7 cellular contexts compared by ENCODE assay signal in genomic region chr20:36645998-36646397, GRCh38. TPM values are rescaled to one million over a fixed set of nuclear protein-coding genes. Genes with fewer than 3 reads are reported as not detected.
DNase-seq lines count a peak whose midpoint lies in the region; ATAC-seq and TF ChIP-seq lines count a peak whose summit lies in the region.

SLA2 (minus strand) TSS chr20:36646196; CDS start chr20:36641335, 4,861 bp downstream.

- 47% methylated on average over 9 of the region's 9 CpGs; no CpG with 5 or more reads in 1 of the 2 donors for WGBS in transverse colon (ENCODE audit: low coverage in 1 of 2), 2 donors

- ATAC-seq in naive thymus-derived CD4-positive, alpha-beta T cell, result peak; percentile 92
- ATAC-seq in GM21528 (IDR thresholded peaks at IDR 0.05; ENCODE audit: low FRiP score, unreplicated experiment), result no peak

- H2AFZ ChIP-seq in OCI-LY3 (ENCODE audit: low read depth, low read length), result peak within 1 kb of the TSS; percentile 74

- TF ChIP-seq CTCF in OCI-LY3 (IDR thresholded peaks at IDR 0.05; ENCODE audit: low read depth, low read length) (no peak), transverse colon (IDR thresholded peaks at IDR 0.05) (no peak), chondrocyte (IDR thresholded peaks at IDR 0.05) (no peak)

- no peaks in the 10 kb centered on the region for H3K36me3 ChIP-seq in OCI-LY3 (replicated peaks; ENCODE audit: low read depth, low read length)
- peaks cover 0 to 8% (median 5%) of the 10 kb centered on the region in 3 experiments for H3K36me3 ChIP-seq in naive thymus-derived CD4-positive, alpha-beta T cell (ENCODE audit: control insufficient read depth in 2 of 3, insufficient read depth in 3 of 3, low read length in 3 of 3)
- no peaks in the 10 kb centered on the region for H3K36me3 ChIP-seq in transverse colon

- H3K27me3 Mint-ChIP-seq in naive thymus-derived CD4-positive, alpha-beta T cell, result no peaks in the 10 kb centered on the region
- H3K27me3 Mint-ChIP-seq in chondrocyte (ENCODE audit: low read depth), result no peaks in the 10 kb centered on the region

- peaks cover 31 to 67% (median 58%) of the 10 kb centered on the region in 7 donors for H3K4me1 Mint-ChIP-seq in naive thymus-derived CD4-positive, alpha-beta T cell
- H3K4me1 Mint-ChIP-seq in chondrocyte (ENCODE audit: low read depth), result no peaks in the 10 kb centered on the region

- POLR2A ChIA-PET in naive thymus-derived CD4-positive, alpha-beta T cell (lab: Charles Lee), result interaction anchor here (0.6 to 9.2 kb wide), 19 partner anchors 9 to 398 kb away, joined by 3 to 74 read pairs (median 4); partner anchors contain the start of genes DSN1 and RAB5IF

- no peak within 1 kb of the TSS for H3K4me3 ChIP-seq in OCI-LY3 (ENCODE audit: low read length)
- peak within 1 kb of the TSS; percentile 82 for H3K4me3 ChIP-seq in naive thymus-derived CD4-positive, alpha-beta T cell (ENCODE audit: low read length)
- peak within 1 kb of the TSS in 1 of 4 donors; percentile 17 for H3K4me3 ChIP-seq in transverse colon

- H3K27ac ChIP-seq in OCI-LY3 (ENCODE audit: low read length) (no peak within 1 kb of the TSS), transverse colon (peak within 1 kb of the TSS; percentile 21 to 55 (median 38))
- peak within 1 kb of the TSS; percentile 85 for H3K27ac ChIP-seq in naive thymus-derived CD4-positive, alpha-beta T cell (ENCODE audit: low read depth, low read length)

- peaks cover 6% of the 10 kb centered on the region for H3K4me1 ChIP-seq in OCI-LY3 (ENCODE audit: low read length)
- H3K4me1 ChIP-seq in naive thymus-derived CD4-positive, alpha-beta T cell (ENCODE audit: control insufficient read depth in 2 of 2, insufficient read depth in 2 of 2, low read length in 2 of 2), result peaks cover 30 to 35% of the 10 kb centered on the region in 2 donors
- H3K4me1 ChIP-seq in transverse colon, result peaks cover 0 to 2% (median 0%) of the 10 kb centered on the region in 4 donors

- H3K9ac ChIP-seq in OCI-LY3 (ENCODE audit: low read length), result no peak within 1 kb of the TSS

- peak within 1 kb of the TSS; percentile 23 for H3K4me2 ChIP-seq in OCI-LY3 (ENCODE audit: low read length)

- H3K27ac Mint-ChIP-seq in naive thymus-derived CD4-positive, alpha-beta T cell, result peak within 1 kb of the TSS; percentile 94 to 99 (median 97)
- no peak within 1 kb of the TSS for H3K27ac Mint-ChIP-seq in chondrocyte (ENCODE audit: unreplicated experiment)

- intact Hi-C loops in naive thymus-derived CD4-positive, alpha-beta T cell (cut with micrococcal nuclease), result loop anchor here (1.0 to 5.0 kb wide), 11 partner anchors 13 to 101 kb away; partner anchors contain the start of genes RAB5IF (in 2 of the 2), NDRG3 (in 1 of the 2) and TGIF2 (in 1 of the 2)
- intact Hi-C loops in transverse colon (cut with DNase I; ENCODE audit: low total_unique reads), result no loop called here

- TF ChIP-seq EP300 in transverse colon (IDR thresholded peaks at IDR 0.05; ENCODE audit: low read depth), result no peak

- no peaks in the 10 kb centered on the region for H4K20me1 ChIP-seq in OCI-LY3 (ENCODE audit: insufficient read depth, low read length)

- in situ Hi-C loops in transverse colon (cut with MboI; ENCODE audit: low pct_ligation_motif_present in 1 of 4, low pct_unique_long_range_greater_than_20kb in 1 of 4, low sequenced_read_pairs in 3 of 4), result no loop called here

- CTCF ChIA-PET in naive thymus-derived CD4-positive, alpha-beta T cell (lab: Charles Lee), result interaction anchor here (1.0 to 4.4 kb wide), 8 partner anchors 10 to 41 kb away, joined by 3 to 43 read pairs (median 8); partner anchors contain the start of gene RAB5IF

- peak within 1 kb of the TSS; percentile 93 to 100 (median 99) for H3K4me3 Mint-ChIP-seq in naive thymus-derived CD4-positive, alpha-beta T cell
- no peak within 1 kb of the TSS for H3K4me3 Mint-ChIP-seq in chondrocyte (ENCODE audit: unreplicated experiment)

- H3K9me3 ChIP-seq in OCI-LY3 (ENCODE audit: insufficient read depth, low read length) (no peaks in the 10 kb centered on the region), transverse colon (no peaks in the 10 kb centered on the region)
- H3K9me3 ChIP-seq in naive thymus-derived CD4-positive, alpha-beta T cell (ENCODE audit: control insufficient read depth in 2 of 3, low read length in 3 of 3), result no peaks in the 10 kb centered on the region

- no peaks in the 10 kb centered on the region for H3K27me3 ChIP-seq in OCI-LY3 (ENCODE audit: low read depth, low read length)
- H3K27me3 ChIP-seq in naive thymus-derived CD4-positive, alpha-beta T cell (ENCODE audit: control insufficient read depth in 2 of 2, insufficient read depth in 2 of 2, low read length in 2 of 2), result no peaks in the 10 kb centered on the region
- H3K27me3 ChIP-seq in transverse colon, result no peaks in the 10 kb centered on the region

- DNase-seq in activated T-cell treated with anti-CD3 and anti-CD28 coated beads for 4 hours (peak; percentile 42), transverse colon (peak; percentile 57), erythroblast (lab: John Stamatoyannopoulos, UW) (no peak), chondrocyte (ENCODE audit: low spot score) (no peak)
- DNase-seq in naive thymus-derived CD4-positive, alpha-beta T cell, result peak; percentile 36 to 75 (median 67)

- H3K36me3 Mint-ChIP-seq in naive thymus-derived CD4-positive, alpha-beta T cell, result peaks cover 0 to 25% (median 5%) of the 10 kb centered on the region in 5 donors
- no peaks in the 10 kb centered on the region for H3K36me3 Mint-ChIP-seq in chondrocyte (ENCODE audit: low read depth)

- H3K9me3 Mint-ChIP-seq in naive thymus-derived CD4-positive, alpha-beta T cell, result peaks cover 0 to 2% (median 0%) of the 10 kb centered on the region in 11 donors
- H3K9me3 Mint-ChIP-seq in chondrocyte (ENCODE audit: low read depth), result no peaks in the 10 kb centered on the region

- TF ChIP-seq POLR2A in transverse colon (IDR thresholded peaks at IDR 0.05), result no peak
- TF ChIP-seq POLR2A in erythroblast (IDR thresholded peaks at IDR 0.05; ENCODE audit: low read length), result no peak

- no peaks in the 10 kb centered on the region for H3K79me2 ChIP-seq in OCI-LY3 (ENCODE audit: low read length)

RNA-seq across cellular contexts. Expression of gene SLA2, which starts in this region (rescaled TPM):
- 10 to 100 TPM; 28.3 to 80.7 (median 29.7) TPM for total RNA-seq in naive thymus-derived CD4-positive, alpha-beta T cell
- polyA plus RNA-seq in naive thymus-derived CD4-positive, alpha-beta T cell, result 10 to 100 TPM; 11.0 to 13.7 TPM
- total RNA-seq in transverse colon, result 1 to 10 TPM in 1 of 4 donors, under 1 TPM in 1, not detected in 2; 0.48 to 2.6 TPM
- total RNA-seq in chondrocyte, result 0.24 TPM in 1 of 3 replicates, not detected in the others

Comparison
In these comparisons a context has a peak if more than half of its experiments do, and no peak if none do; other contexts are left out.
1. RNA of gene SLA2 (total RNA-seq): 28.3 to 80.7 TPM in naive thymus-derived CD4-positive, alpha-beta T cell; 0.48 to 2.6 TPM in transverse colon and 0.24 TPM in chondrocyte; every median in the first group is over 4 times any median in the second.
2. DNase-seq: peak in activated T-cell treated with anti-CD3 and anti-CD28 coated beads for 4 hours (single experiment), naive thymus-derived CD4-positive, alpha-beta T cell (9 of 9) and transverse colon (single experiment); none in erythroblast (0 of 2) and chondrocyte (single experiment).